22 cellular contexts compared by ENCODE assay signal in the genomic region with DNA sequence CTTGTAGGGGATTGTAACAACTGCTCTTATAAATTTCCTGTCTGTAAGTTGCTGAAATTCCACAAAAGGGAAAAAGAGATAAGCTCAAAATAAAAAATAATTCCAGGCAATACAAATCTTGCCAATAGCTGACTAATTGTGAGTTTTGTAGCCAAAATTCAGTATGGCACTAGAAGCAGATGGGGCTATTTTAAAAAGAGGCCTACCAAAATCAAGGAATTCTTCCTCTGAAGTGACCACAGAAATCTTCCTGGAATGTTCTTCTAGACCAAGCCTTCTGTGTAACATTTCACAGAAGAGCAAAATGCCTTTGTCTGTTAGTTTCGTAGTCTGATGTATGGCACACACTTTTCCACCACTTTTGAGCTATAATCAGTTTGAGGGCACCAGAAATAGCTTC.
DNase-seq lines count a peak whose midpoint lies in the region; ATAC-seq, FAIRE-seq and TF ChIP-seq lines count a peak whose summit lies in the region.
"Had no signal": no experiment of that assay in that cellular context is flagged by ENCODE, and none has a peak within 500 bp of the region (broad histone marks: within the 10 kb centered on the region; RNA-seq: fewer than 3 reads in every experiment).

No MANE protein-coding gene starts in this region.

- no peaks in the 10 kb centered on the region for H4K20me1 ChIP-seq in astrocyte (ENCODE audit: insufficient read depth, low read length)
- H4K20me1 ChIP-seq in OCI-LY7 (ENCODE audit: insufficient read depth, low read length), result no peaks in the 10 kb centered on the region
- H4K20me1 ChIP-seq: BLaER1 had no signal

- H3K27me3 ChIP-seq in astrocyte (ENCODE audit: insufficient read depth, low read length), result no peaks in the 10 kb centered on the region
- H3K27me3 ChIP-seq: BLaER1, breast epithelium, gastroesophageal sphincter, sigmoid colon, SJSA1, tibial nerve had no signal

- H3K9ac ChIP-seq in astrocyte (ENCODE audit: low read length), result no peak overlapping the region
- H3K9ac ChIP-seq: BLaER1 had no signal

- CTCF ChIA-PET in OCI-LY7 (lab: Charles Lee; ENCODE audit: unreplicated experiment), result no interaction called here

- no peaks in the 10 kb centered on the region for H3K9me2 ChIP-seq in OCI-LY7 (ENCODE audit: insufficient read depth, low read length)

- intact Hi-C loops in OCI-LY7 (cut with micrococcal nuclease; ENCODE audit: unreplicated experiment), result no loop called here

- H3K27ac ChIP-seq in astrocyte (ENCODE audit: low read depth, low read length) (no peak overlapping the region), OCI-LY7 (ENCODE audit: low read depth, low read length, poor library complexity, severe bottlenecking) (no peak overlapping the region)
- H3K27ac ChIP-seq: BLaER1, breast epithelium, gastroesophageal sphincter, sigmoid colon, SJSA1, tibial nerve had no signal

- peaks cover 56% of the 10 kb centered on the region for H3K4me1 Mint-ChIP-seq in astrocyte (ENCODE audit: low read depth, unreplicated experiment)
- H3K4me1 Mint-ChIP-seq: activated CD4-positive, alpha-beta T cell treated with anti-CD3 and anti-CD28 coated beads for 36 hours had no signal

- H2AFZ ChIP-seq in astrocyte (ENCODE audit: low read depth, low read length) (no peak overlapping the region), OCI-LY7 (ENCODE audit: low read length) (no peak overlapping the region)

- no peak overlapping the region for H3K4me3 Mint-ChIP-seq in astrocyte (ENCODE audit: unreplicated experiment)
- H3K4me3 Mint-ChIP-seq: activated CD4-positive, alpha-beta T cell treated with anti-CD3 and anti-CD28 coated beads for 36 hours; activated naive CD8-positive, alpha-beta T cell; nephron had no signal

- H3K9me3 ChIP-seq in astrocyte (ENCODE audit: insufficient read depth, low read depth, low read length), result no peaks in the 10 kb centered on the region
- 0 out of 2 replicates have a peak, but pooled peaks cover 9% of the 10 kb centered on the region for H3K9me3 ChIP-seq in OCI-LY7 (ENCODE audit: low read length)
- H3K9me3 ChIP-seq: BLaER1, breast epithelium, Caco-2, gastroesophageal sphincter, sigmoid colon, SJSA1, tibial nerve had no signal

- no peak for ATAC-seq in GM18868 (IDR thresholded peaks at IDR 0.05; ENCODE audit: unreplicated experiment)
- ATAC-seq: activated CD4-positive, alpha-beta T cell treated with anti-CD3 and anti-CD28 coated beads for 36 hours; gastroesophageal sphincter; HCT116 had no signal

- no peak for TF ChIP-seq CTCF in astrocyte (IDR thresholded peaks at IDR 0.05; ENCODE audit: insufficient read depth, low read depth, low read length)
- TF ChIP-seq CTCF in fibroblast of the aortic adventitia (IDR thresholded peaks at IDR 0.05; ENCODE audit: insufficient read depth, low read length), result no peak
- TF ChIP-seq CTCF in OCI-LY7 (conservative IDR thresholded peaks at IDR 0.05; ENCODE audit: low read length), result no peak

- H3K27me3 Mint-ChIP-seq in astrocyte (ENCODE audit: low read depth, unreplicated experiment), result no peaks in the 10 kb centered on the region
- H3K27me3 Mint-ChIP-seq: activated naive CD8-positive, alpha-beta T cell had no signal

- no peaks in the 10 kb centered on the region for H3K9me3 Mint-ChIP-seq in astrocyte (ENCODE audit: unreplicated experiment)

- POLR2A ChIA-PET in OCI-LY7 (lab: Charles Lee), result interaction anchor here (0.6 kb wide), 2 partner anchors 715 to 1441 kb away, joined by 3 to 6 read pairs; no protein-coding TSS in a partner anchor

- H3K4me2 ChIP-seq in astrocyte (ENCODE audit: low read length) (no peak overlapping the region), OCI-LY7 (ENCODE audit: low read length) (no peak overlapping the region)
- H3K4me2 ChIP-seq: BLaER1 had no signal

- BruUV-seq in OCI-LY7 (replicated peaks; lab: Mats Ljungman, UMichigan), result no TSS peak

- no peak overlapping the region for H3K4me3 ChIP-seq in astrocyte (ENCODE audit: insufficient read depth, low read depth, low read length)
- H3K4me3 ChIP-seq in fibroblast of the aortic adventitia (ENCODE audit: low read depth, low read length), result no peak overlapping the region
- no peak overlapping the region for H3K4me3 ChIP-seq in OCI-LY7 (ENCODE audit: low read depth, low read length, poor library complexity, severe bottlenecking)
- H3K4me3 ChIP-seq: BLaER1, breast epithelium, gastroesophageal sphincter, sigmoid colon, SJSA1, tibial nerve had no signal

- peak overlapping the region; percentile 9 for H3K27ac Mint-ChIP-seq in astrocyte (ENCODE audit: unreplicated experiment)
- H3K27ac Mint-ChIP-seq: activated CD4-positive, alpha-beta T cell treated with anti-CD3 and anti-CD28 coated beads for 36 hours; activated naive CD8-positive, alpha-beta T cell; nephron had no signal

- peak; percentile 87 for FAIRE-seq in astrocyte (lab: Jason Lieb, UNC)

- H3K36me3 Mint-ChIP-seq in astrocyte (ENCODE audit: low read depth, unreplicated experiment), result no peaks in the 10 kb centered on the region
- H3K36me3 Mint-ChIP-seq: activated naive CD8-positive, alpha-beta T cell had no signal

- DNase-seq in GM04503 (ENCODE audit: low read depth) (peak; percentile 68), astrocyte (ENCODE audit: low read depth) (peak; percentile 87), fibroblast of the aortic adventitia (ENCODE audit: low read depth) (peak; percentile 93), stromal cell of bone marrow (ENCODE audit: low read depth) (peak; percentile 33), SHP77 (lab: John Stamatoyannopoulos, UW) (no peak), OCI-LY7 (ENCODE audit: low spot score) (no peak)
- DNase-seq: activated CD4-positive, alpha-beta T cell treated with anti-CD3 and anti-CD28 coated beads for 36 hours; Caco-2; dermis blood vessel endothelial cell; NCI-H774; posterior cingulate gyrus; sigmoid colon; stimulated activated naive CD4-positive, alpha-beta T cell had no signal

- H3K4me1 ChIP-seq in astrocyte (ENCODE audit: insufficient read depth, low read length) (peaks cover 4% of the 10 kb centered on the region), OCI-LY7 (ENCODE audit: insufficient read depth, low read length, poor library complexity, severe bottlenecking) (no peaks in the 10 kb centered on the region)
- H3K4me1 ChIP-seq: BLaER1, breast epithelium, Caco-2, gastroesophageal sphincter, sigmoid colon, SJSA1, tibial nerve had no signal

- H3K36me3 ChIP-seq in astrocyte (ENCODE audit: insufficient read depth, low read length) (no peaks in the 10 kb centered on the region), OCI-LY7 (ENCODE audit: insufficient read depth, low read length) (no peaks in the 10 kb centered on the region)
- H3K36me3 ChIP-seq: BLaER1, breast epithelium, gastroesophageal sphincter, sigmoid colon, SJSA1, tibial nerve had no signal

- H3K79me2 ChIP-seq in astrocyte (ENCODE audit: insufficient read depth, low read length) (no peaks in the 10 kb centered on the region), OCI-LY7 (ENCODE audit: insufficient read depth, low read depth, low read length) (no peaks in the 10 kb centered on the region)

Comparison
In these comparisons a context has a peak if more than half of its experiments do, and no peak if none do; other contexts are left out.
1. DNase-seq: peak in GM04503 (single experiment), astrocyte (single experiment), fibroblast of the aortic adventitia (single experiment) and stromal cell of bone marrow (single experiment); none in SHP77 (0 of 2) and OCI-LY7 (single experiment).